In genomic region chr3:58484722-58485069, GRCh38 we compare ENCODE assay signal across 14 cellular contexts. TPM values are rescaled to one million over a fixed set of nuclear protein-coding genes. Genes with fewer than 3 reads are reported as not detected.
"Had no signal": no experiment of that assay in that cellular context is flagged by ENCODE, and none has a peak within 500 bp of the region (broad histone marks: within the 10 kb centered on the region; RNA-seq: fewer than 3 reads in every experiment).

No MANE protein-coding gene starts in this region.

- H3K36me3 Mint-ChIP-seq: activated naive CD4-positive, alpha-beta T cell treated with anti-CD3 and anti-CD28 coated beads, Interleukin-2, amount 50 U/mL, for 24 hours; memory B cell; naive thymus-derived CD8-positive, alpha-beta T cell; stimulated activated effector memory CD8-positive, alpha-beta T cell treated with anti-CD3 and anti-CD28 coated beads, Interleukin-12 subunit alpha, Interleukin-12 subunit beta, amount 100 ng/mL, for 72 hours had no signal

- H3K9me3 Mint-ChIP-seq: activated naive CD4-positive, alpha-beta T cell treated with anti-CD3 and anti-CD28 coated beads, Interleukin-2, amount 50 U/mL, for 24 hours; activated T-helper 17 cell treated with anti-CD3 and anti-CD28 coated beads, Interleukin-2, amount 50 U/mL, for 72 hours; central memory CD8-positive, alpha-beta T cell; stimulated activated effector memory CD8-positive, alpha-beta T cell treated with anti-CD3 and anti-CD28 coated beads, Interleukin-12 subunit alpha, Interleukin-12 subunit beta, amount 100 ng/mL, for 72 hours had no signal

- H3K27ac ChIP-seq: psoas muscle had no signal

- H3K4me3 ChIP-seq: psoas muscle had no signal

- H3K27me3 Mint-ChIP-seq: activated naive CD4-positive, alpha-beta T cell treated with anti-CD3 and anti-CD28 coated beads, Interleukin-2, amount 50 U/mL, for 24 hours; activated T-helper 17 cell treated with anti-CD3 and anti-CD28 coated beads, Interleukin-2, amount 50 U/mL, for 72 hours; central memory CD8-positive, alpha-beta T cell had no signal

- ATAC-seq: activated T-helper 17 cell treated with anti-CD3 and anti-CD28 coated beads, Interleukin-2, amount 50 U/mL, for 72 hours; naive thymus-derived CD8-positive, alpha-beta T cell; stimulated activated effector memory CD8-positive, alpha-beta T cell treated with anti-CD3 and anti-CD28 coated beads, Interleukin-12 subunit alpha, Interleukin-12 subunit beta, amount 100 ng/mL, for 72 hours had no signal

- DNase-seq: activated CD4-positive, alpha-beta T cell treated with anti-CD3 and anti-CD28 coated beads, Interleukin-2, amount 10 ng/mL, durations not matched to agents 7 days and 5 days; activated CD8-positive, alpha-beta memory T cell treated with anti-CD3 and anti-CD28 coated beads for 24 hours; cortex of kidney; effector memory CD4-positive, alpha-beta T cell; naive thymus-derived CD8-positive, alpha-beta T cell; occipital lobe; psoas muscle; stimulated activated CD4-positive, alpha-beta T cell treated with anti-CD3 and anti-CD28 coated beads, Interleukin-12 subunit alpha, Interleukin-12 subunit beta, amount 100 ng/mL, for 4 hours; stimulated activated CD4-positive, alpha-beta T cell treated with anti-CD3 and anti-CD28 coated beads, Interleukin-2, amount 100 ng/mL, for 24 hours had no signal

- H3K4me3 Mint-ChIP-seq: activated CD4-positive, alpha-beta T cell treated with anti-CD3 and anti-CD28 coated beads, Interleukin-2, amount 10 ng/mL, durations not matched to agents 7 days and 5 days; activated naive CD4-positive, alpha-beta T cell treated with anti-CD3 and anti-CD28 coated beads, Interleukin-2, amount 50 U/mL, for 24 hours; activated T-helper 17 cell treated with anti-CD3 and anti-CD28 coated beads, Interleukin-2, amount 50 U/mL, for 72 hours; central memory CD8-positive, alpha-beta T cell; memory B cell; naive thymus-derived CD8-positive, alpha-beta T cell; stimulated activated effector memory CD8-positive, alpha-beta T cell treated with anti-CD3 and anti-CD28 coated beads, Interleukin-12 subunit alpha, Interleukin-12 subunit beta, amount 100 ng/mL, for 72 hours had no signal

- H3K27ac Mint-ChIP-seq: activated CD4-positive, alpha-beta T cell treated with anti-CD3 and anti-CD28 coated beads, Interleukin-2, amount 10 ng/mL, durations not matched to agents 7 days and 5 days; activated naive CD4-positive, alpha-beta T cell treated with anti-CD3 and anti-CD28 coated beads, Interleukin-2, amount 50 U/mL, for 24 hours; activated T-helper 17 cell treated with anti-CD3 and anti-CD28 coated beads, Interleukin-2, amount 50 U/mL, for 72 hours; stimulated activated effector memory CD8-positive, alpha-beta T cell treated with anti-CD3 and anti-CD28 coated beads, Interleukin-12 subunit alpha, Interleukin-12 subunit beta, amount 100 ng/mL, for 72 hours had no signal

RNA-seq across cellular contexts. Expression of gene ACOX2, which starts 52.3 kb away (rescaled TPM):
- total RNA-seq: activated CD4-positive, alpha-beta T cell treated with anti-CD3 and anti-CD28 coated beads, Interleukin-2, amount 10 ng/mL, durations not matched to agents 7 days and 5 days; activated T-helper 17 cell treated with anti-CD3 and anti-CD28 coated beads, Interleukin-2, amount 50 U/mL, for 72 hours; naive thymus-derived CD8-positive, alpha-beta T cell had no signal
- polyA plus RNA-seq: naive thymus-derived CD8-positive, alpha-beta T cell had no signal
